21 cellular contexts compared by ENCODE assay signal in the genomic region with DNA sequence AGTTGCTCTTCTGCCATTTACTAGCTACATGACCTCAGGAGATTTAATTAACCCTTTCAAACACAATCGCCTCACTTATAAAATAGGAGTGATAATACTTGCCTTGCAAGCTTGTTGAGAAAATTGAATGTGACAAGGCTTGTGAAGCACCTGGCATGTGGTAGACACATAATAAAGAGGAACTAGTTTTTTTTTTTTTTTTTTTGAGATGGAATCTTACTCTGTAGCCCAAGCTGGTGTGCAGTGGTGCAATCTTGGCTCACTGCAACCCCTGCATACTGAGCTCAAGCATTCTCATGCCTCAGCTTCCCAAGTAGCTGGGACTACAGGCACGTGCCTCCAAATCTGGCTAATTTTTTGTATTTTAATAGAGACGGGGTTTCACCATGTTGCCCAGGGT.
A peak's percentile ranks its signal among the peaks of the same experiment; 100 is the strongest.
DNase-seq lines count a peak whose midpoint lies in the region; ATAC-seq and TF ChIP-seq lines count a peak whose summit lies in the region.
"Had no signal": no experiment of that assay in that cellular context is flagged by ENCODE, and none has a peak within 500 bp of the region (broad histone marks: within the 10 kb centered on the region; RNA-seq: fewer than 3 reads in every experiment).

No MANE protein-coding gene starts in this region.

- no peaks in the 10 kb centered on the region for H3K9me3 Mint-ChIP-seq in memory B cell
- peaks cover 0 to 8% (median 0%) of the 10 kb centered on the region in 8 donors for H3K9me3 Mint-ChIP-seq in CD4-positive, alpha-beta memory T cell
- H3K9me3 Mint-ChIP-seq: endodermal cell had no signal

- H3K9me2 ChIP-seq in OCI-LY7 (ENCODE audit: insufficient read depth, low read length), result no peaks in the 10 kb centered on the region

- H3K4me2 ChIP-seq in BLaER1 treated with 17β-estradiol and CSF1 and Interleukin-3, amounts not matched to agents 10 nM and 100 nM, result peak overlapping the region; percentile 68 to 94 (median 87); a peak in 21 of 22 replicates
- H3K4me2 ChIP-seq in OCI-LY7 (ENCODE audit: low read length), result peak overlapping the region; percentile 88

- DNase-seq in OCI-LY7 (ENCODE audit: low spot score), result peak; percentile 89
- peak in 1 of 2 donors; percentile 16 for DNase-seq in memory B cell (ENCODE audit: low spot score in 2 of 2)
- DNase-seq in cerebellum (ENCODE audit: low spot score), result no peak
- no peak for DNase-seq in CD4-positive, alpha-beta memory T cell
- DNase-seq: activated CD4-positive, alpha-beta T cell treated with anti-CD3 and anti-CD28 coated beads, Interleukin-2, amount 10 ng/mL, durations not matched to agents 24 days and 14 days; activated naive CD4-positive, alpha-beta T cell; activated T-cell treated with anti-CD3 and anti-CD28 coated beads for 4 hours; aorta; cerebellar nuclear complex; endodermal cell; GM23248; NCI-H1092 treated with DMSO at 0.1 percent for 48 hours; NCI-H82; nucleus accumbens; SHP77 treated with DMSO at 0.1 percent for 48 hours; T1000 had no signal

- no peak overlapping the region for H3K27ac Mint-ChIP-seq in memory B cell
- no peak overlapping the region for H3K27ac Mint-ChIP-seq in CD4-positive, alpha-beta memory T cell
- H3K27ac Mint-ChIP-seq: activated CD4-positive, alpha-beta T cell treated with anti-CD3 and anti-CD28 coated beads, Interleukin-2, amount 10 ng/mL, durations not matched to agents 24 days and 14 days had no signal

- ATAC-seq in HG03378 (IDR thresholded peaks at IDR 0.05; ENCODE audit: unreplicated experiment), result peak; percentile 40
- ATAC-seq in memory B cell (ENCODE audit: low read depth), result peak; percentile 92
- no peak for ATAC-seq in GM19328 (IDR thresholded peaks at IDR 0.05; ENCODE audit: unreplicated experiment)
- ATAC-seq in HG02588 (IDR thresholded peaks at IDR 0.05; ENCODE audit: unreplicated experiment), result no peak

- no peaks in the 10 kb centered on the region for H3K36me3 Mint-ChIP-seq in memory B cell
- H3K36me3 Mint-ChIP-seq in CD4-positive, alpha-beta memory T cell, result peaks cover 1 to 14% of the 10 kb centered on the region in 2 donors

- no peaks in the 10 kb centered on the region for H3K79me2 ChIP-seq in OCI-LY7 (ENCODE audit: insufficient read depth, low read depth, low read length)

- H3K36me3 ChIP-seq in BLaER1 treated with 17β-estradiol and CSF1 and Interleukin-3, amounts not matched to agents 10 nM and 100 nM, result no peaks in the 10 kb centered on the region; a peak in 2 of 22 replicates
- peaks cover 8% of the 10 kb centered on the region; the same call in 1 of the 2 replicates for H3K36me3 ChIP-seq in OCI-LY7 (ENCODE audit: insufficient read depth, low read length)
- no peaks in the 10 kb centered on the region for H3K36me3 ChIP-seq in CD4-positive, alpha-beta memory T cell (ENCODE audit: insufficient read depth, low read length)
- H3K36me3 ChIP-seq: right atrium auricular region had no signal

- peak overlapping the region in 6 of 11 experiments; percentile 45 to 75 (median 70); a peak in 11 of 22 replicates for H3K9ac ChIP-seq in BLaER1 treated with 17β-estradiol and CSF1 and Interleukin-3, amounts not matched to agents 10 nM and 100 nM
- H3K9ac ChIP-seq: GM23248 had no signal

- H4K20me1 ChIP-seq in BLaER1 treated with 17β-estradiol and CSF1 and Interleukin-3, amounts not matched to agents 10 nM and 100 nM, result no peaks in the 10 kb centered on the region
- no peaks in the 10 kb centered on the region for H4K20me1 ChIP-seq in OCI-LY7 (ENCODE audit: insufficient read depth, low read length)

- H3K27ac ChIP-seq in BLaER1 treated with 17β-estradiol and CSF1 and Interleukin-3, amounts not matched to agents 10 nM and 100 nM, result peak overlapping the region in 7 of 11 experiments; percentile 45 to 83 (median 77); a peak in 14 of 22 replicates
- peak overlapping the region; percentile 84 for H3K27ac ChIP-seq in OCI-LY7 (ENCODE audit: low read depth, low read length, poor library complexity, severe bottlenecking)
- no peak overlapping the region for H3K27ac ChIP-seq in CD4-positive, alpha-beta memory T cell (ENCODE audit: low read depth, low read length)
- H3K27ac ChIP-seq: GM23248, right atrium auricular region had no signal

- peaks cover 2% of the 10 kb centered on the region for H3K27me3 Mint-ChIP-seq in memory B cell
- H3K27me3 Mint-ChIP-seq in CD4-positive, alpha-beta memory T cell, result no peaks in the 10 kb centered on the region
- H3K27me3 Mint-ChIP-seq: activated CD4-positive, alpha-beta T cell treated with anti-CD3 and anti-CD28 coated beads, Interleukin-2, amount 10 ng/mL, durations not matched to agents 24 days and 14 days had no signal

- peaks cover 12 to 42% (median 24%) of the 10 kb centered on the region in 11 experiments; a peak in 20 of 22 replicates for H3K9me3 ChIP-seq in BLaER1 treated with 17β-estradiol and CSF1 and Interleukin-3, amounts not matched to agents 10 nM and 100 nM (replicated peaks in 1 of 11)
- peaks cover 8% of the 10 kb centered on the region; the same call in 1 of the 2 replicates for H3K9me3 ChIP-seq in OCI-LY7 (ENCODE audit: low read length)
- H3K9me3 ChIP-seq in CD4-positive, alpha-beta memory T cell (ENCODE audit: control insufficient read depth in 1 of 2, low read length in 2 of 2), result no peaks in the 10 kb centered on the region
- H3K9me3 ChIP-seq: right atrium auricular region had no signal

- POLR2A ChIA-PET in OCI-LY7 (lab: Charles Lee), result interaction anchor here (0.6 to 3.8 kb wide), 20 partner anchors 9 to 281 kb away, joined by 3 to 25 read pairs (median 4); no protein-coding TSS in a partner anchor
- POLR2A ChIA-PET in CD4-positive, alpha-beta memory T cell (lab: Charles Lee; ENCODE audit: partially characterized antibody), result interaction anchor here (0.6 kb wide), 1 partner anchor 101 kb away, joined by 4 read pairs; no protein-coding TSS in a partner anchor

- H2AFZ ChIP-seq in OCI-LY7 (ENCODE audit: low read length), result peak overlapping the region; percentile 56; the same call in 1 of the 2 replicates
- H2AFZ ChIP-seq: GM23248 had no signal

- peaks cover 21% of the 10 kb centered on the region for H3K4me1 Mint-ChIP-seq in memory B cell
- peaks cover 5 to 10% (median 6%) of the 10 kb centered on the region in 4 donors for H3K4me1 Mint-ChIP-seq in CD4-positive, alpha-beta memory T cell

- no TSS peak for BruUV-seq in OCI-LY7 (replicated peaks; lab: Mats Ljungman, UMichigan)

- H3K27me3 ChIP-seq in BLaER1 treated with 17β-estradiol and CSF1 and Interleukin-3, amounts not matched to agents 10 nM and 100 nM, result no peaks in the 10 kb centered on the region
- H3K27me3 ChIP-seq in CD4-positive, alpha-beta memory T cell (ENCODE audit: insufficient read depth, low read length), result no peaks in the 10 kb centered on the region
- H3K27me3 ChIP-seq: right atrium auricular region had no signal

- H3K4me3 ChIP-seq in BLaER1 treated with 17β-estradiol and CSF1 and Interleukin-3, amounts not matched to agents 10 nM and 100 nM, result peak overlapping the region in 3 of 10 experiments; percentile 22 to 51 (median 37); a peak in 3 of 20 replicates
- H3K4me3 ChIP-seq in OCI-LY7 (ENCODE audit: low read depth, low read length, poor library complexity, severe bottlenecking), result peak overlapping the region; percentile 59
- H3K4me3 ChIP-seq in CD4-positive, alpha-beta memory T cell (ENCODE audit: low read length in 2 of 2), result no peak overlapping the region
- H3K4me3 ChIP-seq: GM23248 had no signal

- no peak overlapping the region for H3K4me3 Mint-ChIP-seq in memory B cell
- no peak overlapping the region for H3K4me3 Mint-ChIP-seq in CD4-positive, alpha-beta memory T cell
- H3K4me3 Mint-ChIP-seq: activated CD4-positive, alpha-beta T cell treated with anti-CD3 and anti-CD28 coated beads, Interleukin-2, amount 10 ng/mL, durations not matched to agents 24 days and 14 days had no signal

- CTCF ChIA-PET in OCI-LY7 (lab: Charles Lee; ENCODE audit: unreplicated experiment), result interaction anchor here (0.5 to 1.7 kb wide), 4 partner anchors 45 to 358 kb away, joined by 3 to 4 read pairs (median 3); no protein-coding TSS in a partner anchor
- CTCF ChIA-PET in CD4-positive, alpha-beta memory T cell (lab: Charles Lee; ENCODE audit: partially characterized antibody), result interaction anchor here (1.0 to 3.0 kb wide), 3 partner anchors 220 to 262 kb away, joined by 3 to 21 read pairs (median 15); no protein-coding TSS in a partner anchor

- intact Hi-C loops in OCI-LY7 (cut with micrococcal nuclease; ENCODE audit: unreplicated experiment), result loop anchor here (5.0 kb wide), 1 partner anchor 205 kb away; no protein-coding TSS in a partner anchor
- intact Hi-C loops in CD4-positive, alpha-beta memory T cell (cut with micrococcal nuclease), result no loop called here

- no peak for TF ChIP-seq CTCF in OCI-LY7 (conservative IDR thresholded peaks at IDR 0.05; ENCODE audit: low read length)

- peaks cover 20 to 54% (median 45%) of the 10 kb centered on the region in 10 experiments for H3K4me1 ChIP-seq in BLaER1 treated with 17β-estradiol and CSF1 and Interleukin-3, amounts not matched to agents 10 nM and 100 nM
- peaks cover 49% of the 10 kb centered on the region for H3K4me1 ChIP-seq in OCI-LY7 (ENCODE audit: insufficient read depth, low read length, poor library complexity, severe bottlenecking)
- no peaks in the 10 kb centered on the region for H3K4me1 ChIP-seq in CD4-positive, alpha-beta memory T cell (ENCODE audit: insufficient read depth, low read length)

Comparison
In these comparisons a context has a peak if more than half of its experiments do, and no peak if none do; other contexts are left out.
1. ATAC-seq: peak in HG03378 (single experiment) and memory B cell (single experiment); none in GM19328 (single experiment) and HG02588 (single experiment).